1 cellular context compared by ENCODE assay signal in the genomic region with DNA sequence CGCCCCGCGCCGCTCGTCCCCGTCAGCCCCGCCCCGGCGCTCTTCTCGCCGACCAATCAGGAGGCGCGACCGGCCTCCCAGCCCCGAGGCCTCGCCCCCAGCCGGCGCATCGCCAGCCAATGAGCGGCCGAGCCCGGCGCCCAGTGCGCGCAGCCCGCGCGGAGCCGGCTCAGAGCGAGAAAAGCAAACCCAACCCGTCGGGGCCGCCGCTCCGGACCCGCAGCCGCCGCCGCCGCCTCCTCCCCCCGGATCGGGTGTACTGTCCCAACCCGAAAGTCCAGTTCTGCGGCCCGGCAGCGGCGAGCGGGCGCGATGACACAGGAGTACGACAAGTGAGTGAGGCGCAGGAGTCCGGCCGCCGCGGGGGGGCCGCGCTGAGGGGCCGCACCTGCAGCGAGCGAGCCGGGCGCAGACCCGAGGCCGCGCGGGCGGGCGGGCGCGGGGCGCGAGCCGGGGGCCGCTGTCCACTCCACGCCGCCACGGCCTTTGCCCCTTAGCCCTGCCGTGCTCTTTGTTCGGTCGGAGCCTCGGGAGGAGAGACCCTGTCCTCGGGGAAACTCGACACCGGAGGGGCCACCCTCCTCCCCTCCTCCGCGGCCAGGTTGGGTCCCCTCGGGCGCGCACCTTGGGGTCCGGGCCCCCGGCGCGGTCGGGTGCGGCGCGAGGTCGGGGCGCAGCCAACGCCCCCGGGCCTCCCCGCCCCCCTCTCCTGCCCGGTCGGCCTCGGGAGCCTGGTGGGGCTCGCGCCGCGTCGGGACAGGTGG.
TF ChIP-seq lines count a peak whose summit lies in the region.

A gene with protein sequence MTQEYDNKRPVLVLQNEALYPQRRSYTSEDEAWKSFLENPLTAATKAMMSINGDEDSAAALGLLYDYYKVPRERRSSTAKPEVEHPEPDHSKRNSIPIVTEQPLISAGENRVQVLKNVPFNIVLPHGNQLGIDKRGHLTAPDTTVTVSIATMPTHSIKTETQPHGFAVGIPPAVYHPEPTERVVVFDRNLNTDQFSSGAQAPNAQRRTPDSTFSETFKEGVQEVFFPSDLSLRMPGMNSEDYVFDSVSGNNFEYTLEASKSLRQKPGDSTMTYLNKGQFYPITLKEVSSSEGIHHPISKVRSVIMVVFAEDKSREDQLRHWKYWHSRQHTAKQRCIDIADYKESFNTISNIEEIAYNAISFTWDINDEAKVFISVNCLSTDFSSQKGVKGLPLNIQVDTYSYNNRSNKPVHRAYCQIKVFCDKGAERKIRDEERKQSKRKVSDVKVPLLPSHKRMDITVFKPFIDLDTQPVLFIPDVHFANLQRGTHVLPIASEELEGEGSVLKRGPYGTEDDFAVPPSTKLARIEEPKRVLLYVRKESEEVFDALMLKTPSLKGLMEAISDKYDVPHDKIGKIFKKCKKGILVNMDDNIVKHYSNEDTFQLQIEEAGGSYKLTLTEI (plus strand): TSS at position 172 of the 764 bp plus-strand sequence. CDS start 141 bp downstream, at position 313.

TF ChIP-seq in HepG2, 621 proteins besides CTCF, POLR2A, EP300 and RAD21 (continued from another document and continues in another):
- TF ChIP-seq ZXDC (CRISPR knock-in tag; IDR thresholded peaks at IDR 0.05) (no peak), HHEX (CRISPR knock-in tag; IDR thresholded peaks at IDR 0.05) (no peak), ATF3 (CRISPR knock-in tag; IDR thresholded peaks at IDR 0.05) (no peak; the same call in 1 of the 2 replicates), ARHGAP35 (CRISPR knock-in tag; IDR thresholded peaks at IDR 0.05; ENCODE audit: borderline replicate concordance) (0 out of 2 replicates have a peak, but pooled peaks have one; percentile 44), KMT2A (CRISPR knock-in tag; IDR thresholded peaks at IDR 0.05) (peak; percentile 83), ZNF747 (CRISPR knock-in tag; IDR thresholded peaks at IDR 0.05; ENCODE audit: borderline replicate concordance) (no peak), KLF16 (CRISPR knock-in tag; IDR thresholded peaks at IDR 0.05) (0 out of 4 replicates have a peak, but pooled peaks of 1 of the 2 experiments have one; percentile 52), ZNF629 (CRISPR knock-in tag; conservative IDR thresholded peaks at IDR 0.05) (no peak), RXRA (CRISPR knock-in tag; IDR thresholded peaks at IDR 0.05) (no peak), ZNF660 (CRISPR knock-in tag; IDR thresholded peaks at IDR 0.05; ENCODE audit: borderline replicate concordance, low read depth) (no peak), ATRX (CRISPR knock-in tag; IDR thresholded peaks at IDR 0.05; ENCODE audit: borderline replicate concordance) (no peak), CCDC6 (CRISPR knock-in tag; IDR thresholded peaks at IDR 0.05) (no peak), NCOA5 (CRISPR knock-in tag; IDR thresholded peaks at IDR 0.05) (no peak), FOSL2 (CRISPR knock-in tag; IDR thresholded peaks at IDR 0.05) (no peak), IRF1 (CRISPR knock-in tag; IDR thresholded peaks at IDR 0.05; ENCODE audit: low read depth) (no peak), TBP (CRISPR knock-in tag; IDR thresholded peaks at IDR 0.05) (no peak), HNRNPH1 (optimal IDR thresholded peaks at IDR 0.05; ENCODE audit: low read depth, low read length) (no peak), ZBTB42 (CRISPR knock-in tag; IDR thresholded peaks at IDR 0.05) (no peak), ATF7 (IDR thresholded peaks at IDR 0.05) (no peak), ATF7 (CRISPR knock-in tag; IDR thresholded peaks at IDR 0.05) (no peak), ZNF101 (CRISPR knock-in tag; IDR thresholded peaks at IDR 0.05; ENCODE audit: borderline replicate concordance, low read depth) (no peak), CEBPG (CRISPR knock-in tag; IDR thresholded peaks at IDR 0.05) (no peak), JDP2 (CRISPR knock-in tag; IDR thresholded peaks at IDR 0.05; ENCODE audit: borderline replicate concordance) (no peak; the same call in 1 of the 2 replicates), STAG1 (CRISPR knock-in tag; IDR thresholded peaks at IDR 0.05) (no peak), ZNF34 (CRISPR knock-in tag; IDR thresholded peaks at IDR 0.05; ENCODE audit: borderline replicate concordance) (no peak), ZNF720 (CRISPR knock-in tag; IDR thresholded peaks at IDR 0.05) (no peak), ELF1 (CRISPR knock-in tag; IDR thresholded peaks at IDR 0.05) (no peak), PAF1 (CRISPR knock-in tag; IDR thresholded peaks at IDR 0.05) (no peak), ZSCAN20 (CRISPR knock-in tag; IDR thresholded peaks at IDR 0.05; ENCODE audit: borderline replicate concordance) (peak; percentile 89; the same call in 1 of the 2 replicates), RERE (CRISPR knock-in tag; IDR thresholded peaks at IDR 0.05; ENCODE audit: low read depth) (no peak)
- TF ChIP-seq, protein P1, sequence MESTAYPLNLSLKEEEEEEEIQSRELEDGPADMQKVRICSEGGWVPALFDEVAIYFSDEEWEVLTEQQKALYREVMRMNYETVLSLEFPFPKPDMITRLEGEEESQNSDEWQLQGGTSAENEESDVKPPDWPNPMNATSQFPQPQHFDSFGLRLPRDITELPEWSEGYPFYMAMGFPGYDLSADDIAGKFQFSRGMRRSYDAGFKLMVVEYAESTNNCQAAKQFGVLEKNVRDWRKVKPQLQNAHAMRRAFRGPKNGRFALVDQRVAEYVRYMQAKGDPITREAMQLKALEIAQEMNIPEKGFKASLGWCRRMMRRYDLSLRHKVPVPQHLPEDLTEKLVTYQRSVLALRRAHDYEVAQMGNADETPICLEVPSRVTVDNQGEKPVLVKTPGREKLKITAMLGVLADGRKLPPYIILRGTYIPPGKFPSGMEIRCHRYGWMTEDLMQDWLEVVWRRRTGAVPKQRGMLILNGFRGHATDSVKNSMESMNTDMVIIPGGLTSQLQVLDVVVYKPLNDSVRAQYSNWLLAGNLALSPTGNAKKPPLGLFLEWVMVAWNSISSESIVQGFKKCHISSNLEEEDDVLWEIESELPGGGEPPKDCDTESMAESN (CRISPR knock-in tag; conservative IDR thresholded peaks at IDR 0.05), result peak; percentile 63; the same call in 1 of the 2 replicates
- TF ChIP-seq, protein P2, sequence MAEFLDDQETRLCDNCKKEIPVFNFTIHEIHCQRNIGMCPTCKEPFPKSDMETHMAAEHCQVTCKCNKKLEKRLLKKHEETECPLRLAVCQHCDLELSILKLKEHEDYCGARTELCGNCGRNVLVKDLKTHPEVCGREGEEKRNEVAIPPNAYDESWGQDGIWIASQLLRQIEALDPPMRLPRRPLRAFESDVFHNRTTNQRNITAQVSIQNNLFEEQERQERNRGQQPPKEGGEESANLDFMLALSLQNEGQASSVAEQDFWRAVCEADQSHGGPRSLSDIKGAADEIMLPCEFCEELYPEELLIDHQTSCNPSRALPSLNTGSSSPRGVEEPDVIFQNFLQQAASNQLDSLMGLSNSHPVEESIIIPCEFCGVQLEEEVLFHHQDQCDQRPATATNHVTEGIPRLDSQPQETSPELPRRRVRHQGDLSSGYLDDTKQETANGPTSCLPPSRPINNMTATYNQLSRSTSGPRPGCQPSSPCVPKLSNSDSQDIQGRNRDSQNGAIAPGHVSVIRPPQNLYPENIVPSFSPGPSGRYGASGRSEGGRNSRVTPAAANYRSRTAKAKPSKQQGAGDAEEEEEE (CRISPR knock-in tag; IDR thresholded peaks at IDR 0.05; ENCODE audit: borderline replicate concordance), result no peak
- TF ChIP-seq, protein P3, sequence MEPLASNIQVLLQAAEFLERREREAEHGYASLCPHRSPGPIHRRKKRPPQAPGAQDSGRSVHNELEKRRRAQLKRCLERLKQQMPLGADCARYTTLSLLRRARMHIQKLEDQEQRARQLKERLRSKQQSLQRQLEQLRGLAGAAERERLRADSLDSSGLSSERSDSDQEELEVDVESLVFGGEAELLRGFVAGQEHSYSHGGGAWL (CRISPR knock-in tag; IDR thresholded peaks at IDR 0.05), result no peak
- TF ChIP-seq, protein P4, sequence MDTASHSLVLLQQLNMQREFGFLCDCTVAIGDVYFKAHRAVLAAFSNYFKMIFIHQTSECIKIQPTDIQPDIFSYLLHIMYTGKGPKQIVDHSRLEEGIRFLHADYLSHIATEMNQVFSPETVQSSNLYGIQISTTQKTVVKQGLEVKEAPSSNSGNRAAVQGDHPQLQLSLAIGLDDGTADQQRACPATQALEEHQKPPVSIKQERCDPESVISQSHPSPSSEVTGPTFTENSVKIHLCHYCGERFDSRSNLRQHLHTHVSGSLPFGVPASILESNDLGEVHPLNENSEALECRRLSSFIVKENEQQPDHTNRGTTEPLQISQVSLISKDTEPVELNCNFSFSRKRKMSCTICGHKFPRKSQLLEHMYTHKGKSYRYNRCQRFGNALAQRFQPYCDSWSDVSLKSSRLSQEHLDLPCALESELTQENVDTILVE (CRISPR knock-in tag; IDR thresholded peaks at IDR 0.05), result peak; percentile 54; the same call in 1 of the 2 replicates
- TF ChIP-seq, protein P5, sequence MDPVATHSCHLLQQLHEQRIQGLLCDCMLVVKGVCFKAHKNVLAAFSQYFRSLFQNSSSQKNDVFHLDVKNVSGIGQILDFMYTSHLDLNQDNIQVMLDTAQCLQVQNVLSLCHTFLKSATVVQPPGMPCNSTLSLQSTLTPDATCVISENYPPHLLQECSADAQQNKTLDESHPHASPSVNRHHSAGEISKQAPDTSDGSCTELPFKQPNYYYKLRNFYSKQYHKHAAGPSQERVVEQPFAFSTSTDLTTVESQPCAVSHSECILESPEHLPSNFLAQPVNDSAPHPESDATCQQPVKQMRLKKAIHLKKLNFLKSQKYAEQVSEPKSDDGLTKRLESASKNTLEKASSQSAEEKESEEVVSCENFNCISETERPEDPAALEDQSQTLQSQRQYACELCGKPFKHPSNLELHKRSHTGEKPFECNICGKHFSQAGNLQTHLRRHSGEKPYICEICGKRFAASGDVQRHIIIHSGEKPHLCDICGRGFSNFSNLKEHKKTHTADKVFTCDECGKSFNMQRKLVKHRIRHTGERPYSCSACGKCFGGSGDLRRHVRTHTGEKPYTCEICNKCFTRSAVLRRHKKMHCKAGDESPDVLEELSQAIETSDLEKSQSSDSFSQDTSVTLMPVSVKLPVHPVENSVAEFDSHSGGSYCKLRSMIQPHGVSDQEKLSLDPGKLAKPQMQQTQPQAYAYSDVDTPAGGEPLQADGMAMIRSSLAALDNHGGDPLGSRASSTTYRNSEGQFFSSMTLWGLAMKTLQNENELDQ (CRISPR knock-in tag; IDR thresholded peaks at IDR 0.05; ENCODE audit: borderline replicate concordance), result no peak; the same call in 1 of the 2 replicates
